8 cellular contexts compared by ENCODE assay signal in genomic region chr9:85230081-85230480, GRCh38.
"Had no signal": no experiment of that assay in that cellular context is flagged by ENCODE, and none has a peak within 500 bp of the region (broad histone marks: within the 10 kb centered on the region; RNA-seq: fewer than 3 reads in every experiment).

No MANE protein-coding gene starts in this region.

- H3K4me1 ChIP-seq: HAP-1 had no signal

- H3K27ac ChIP-seq: GM23248 had no signal

- H3K36me3 ChIP-seq: HAP-1 had no signal

- H3K4me3 Mint-ChIP-seq: GM23338, HFFc6 had no signal

- H3K4me3 ChIP-seq: GM23248, GM23338, HAP-1 had no signal

- H3K9me3 ChIP-seq: HAP-1 had no signal

- H3K4me2 ChIP-seq: GM23338 had no signal

- H3K9ac ChIP-seq: GM23248 had no signal

- H2AFZ ChIP-seq: GM23248, GM23338 had no signal

- ATAC-seq: GM23338, HCT116 had no signal

- DNase-seq: GM23248, GOT3, H7, HCEC 1CT, HFFc6 had no signal

- H3K9me3 Mint-ChIP-seq: GM23338 had no signal

- H3K27ac Mint-ChIP-seq: GM23338, HFFc6 had no signal
